ENCODE assay signal across 21 cellular contexts in the genomic region with DNA sequence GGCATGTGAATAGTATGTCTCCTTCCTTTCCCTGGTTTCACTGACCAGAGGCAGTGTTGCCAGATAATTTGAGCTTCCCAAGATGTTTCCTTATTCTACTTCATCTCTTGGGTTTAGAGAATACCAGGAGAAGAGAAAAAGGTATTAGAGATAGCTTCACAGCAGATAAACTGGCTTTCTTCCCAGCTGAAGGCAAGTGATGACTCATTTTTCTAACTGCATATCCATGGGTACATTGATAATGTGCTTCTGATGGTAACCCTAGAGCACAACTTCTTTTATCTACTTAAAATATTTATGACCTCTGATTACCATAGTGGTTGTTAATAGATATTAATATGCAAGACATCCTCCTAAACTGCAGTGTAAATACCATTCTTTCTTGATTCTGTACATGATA. TPM values are rescaled to one million over a fixed set of nuclear protein-coding genes. Genes with fewer than 3 reads are reported as not detected.
DNase-seq lines count a peak whose midpoint lies in the region; ATAC-seq and TF ChIP-seq lines count a peak whose summit lies in the region.
"Had no signal": no experiment of that assay in that cellular context is flagged by ENCODE, and none has a peak within 500 bp of the region (broad histone marks: within the 10 kb centered on the region; RNA-seq: fewer than 3 reads in every experiment).

No MANE protein-coding gene starts in this region.

- H3K14ac ChIP-seq in IMR-90 (replicated peaks; ENCODE audit: low read depth, low read length): no peak overlapping the region

- ATAC-seq in IMR-90 (ENCODE audit: low read depth): no peak
- ATAC-seq: activated naive CD8-positive, alpha-beta T cell treated with anti-CD3 and anti-CD28 coated beads, Interleukin-2, amount 50 U/mL, for 24 hours; heart left ventricle; WTC11 had no signal

- H3K4me3 ChIP-seq in A673 (ENCODE audit: low read depth, low read length, poor library complexity, severe bottlenecking) (no peak overlapping the region), IMR-90 (ENCODE audit: insufficient read depth, low read depth, low read length) (no peak overlapping the region), foreskin fibroblast (ENCODE audit: low read depth in 1 of 2, low read length in 2 of 2) (no peak overlapping the region), tibial artery (no peak overlapping the region)
- H3K4me3 ChIP-seq: heart left ventricle, right atrium auricular region had no signal

- no peak overlapping the region for H3K4me2 ChIP-seq in IMR-90 (ENCODE audit: low read depth, low read length)

- no peak overlapping the region for H2BK15ac ChIP-seq in IMR-90 (ENCODE audit: low read depth, low read length)

- H2AK5ac ChIP-seq in IMR-90 (ENCODE audit: low read depth, low read length): no peak overlapping the region

- H3K4me1 ChIP-seq in A673 (ENCODE audit: insufficient read depth, low read length, poor library complexity, severe bottlenecking) (no peaks in the 10 kb centered on the region), IMR-90 (ENCODE audit: control insufficient read depth, insufficient read depth, low read length) (no peaks in the 10 kb centered on the region), tibial artery (peaks cover 0 to 6% (median 0%) of the 10 kb centered on the region in 4 donors)

- intact Hi-C loops in A673 (cut with micrococcal nuclease; ENCODE audit: unreplicated experiment): no loop called here
- intact Hi-C loops in IMR-90 (cut with micrococcal nuclease): no loop called here
- intact Hi-C loops in tibial artery (cut with DNase I; ENCODE audit: low total_unique reads): no loop called here
- intact Hi-C loops in cardiac septum (cut with DNase I): no loop called here

- H3K27ac Mint-ChIP-seq in osteocyte (ENCODE audit: unreplicated experiment): no peak overlapping the region
- H3K27ac Mint-ChIP-seq: activated naive CD8-positive, alpha-beta T cell treated with anti-CD3 and anti-CD28 coated beads, Interleukin-2, amount 50 U/mL, for 24 hours; activated T-helper 1 cell treated with anti-CD3 and anti-CD28 coated beads, Interleukin-12 subunit alpha, Interleukin-12 subunit beta, Interleukin-2, Interleukin-4 antibody, amounts not matched to agents 30 ng/mL and 10 ng/mL and 1 ng/mL, durations not matched to agents 14 hours and 24 hours and 36 hours; WTC11 had no signal

- H3K36me3 ChIP-seq in A673 (ENCODE audit: insufficient read depth, low read length, poor library complexity, severe bottlenecking) (no peaks in the 10 kb centered on the region), IMR-90 (ENCODE audit: control insufficient read depth, insufficient read depth, low read length) (no peaks in the 10 kb centered on the region), tibial artery (no peaks in the 10 kb centered on the region)
- H3K36me3 ChIP-seq: heart left ventricle, neutrophil, right atrium auricular region had no signal

- H3K4me3 Mint-ChIP-seq in osteocyte (ENCODE audit: unreplicated experiment): no peak overlapping the region
- H3K4me3 Mint-ChIP-seq: activated naive CD8-positive, alpha-beta T cell treated with anti-CD3 and anti-CD28 coated beads, Interleukin-2, amount 50 U/mL, for 24 hours; activated T-helper 1 cell treated with anti-CD3 and anti-CD28 coated beads, Interleukin-12 subunit alpha, Interleukin-12 subunit beta, Interleukin-2, Interleukin-4 antibody, amounts not matched to agents 30 ng/mL and 10 ng/mL and 1 ng/mL, durations not matched to agents 14 hours and 24 hours and 36 hours; WTC11 had no signal

- H2BK120ac ChIP-seq in IMR-90 (ENCODE audit: low read depth, low read length): no peak overlapping the region

- H3K27ac ChIP-seq in A673 (ENCODE audit: low read depth, low read length, poor library complexity, severe bottlenecking) (no peak overlapping the region), IMR-90 (ENCODE audit: insufficient read depth, low read length) (no peak overlapping the region), tibial artery (no peak overlapping the region)
- H3K27ac ChIP-seq: epithelial cell of prostate, heart left ventricle, neutrophil, right atrium auricular region had no signal

- no peak overlapping the region for H2AK9ac ChIP-seq in IMR-90 (replicated peaks; ENCODE audit: low read depth, low read length, poor library complexity)

- no peak overlapping the region for H2BK5ac ChIP-seq in IMR-90 (ENCODE audit: low read depth, low read length, poor library complexity, severe bottlenecking)

- H3K27me3 ChIP-seq in A673 (replicated peaks; ENCODE audit: insufficient read depth, low read depth, low read length, poor library complexity) (no peaks in the 10 kb centered on the region), IMR-90 (ENCODE audit: control insufficient read depth, insufficient read depth, low read length) (no peaks in the 10 kb centered on the region; the same call in 1 of the 2 replicates), tibial artery (no peaks in the 10 kb centered on the region)
- H3K27me3 ChIP-seq: heart left ventricle, neutrophil, right atrium auricular region had no signal

- H3K9me1 ChIP-seq in IMR-90 (ENCODE audit: insufficient read depth, low read length): no peaks in the 10 kb centered on the region

- H3K36me3 Mint-ChIP-seq in osteocyte (ENCODE audit: unreplicated experiment): no peaks in the 10 kb centered on the region
- H3K36me3 Mint-ChIP-seq: WTC11 had no signal

- H3K4me1 Mint-ChIP-seq in osteocyte (ENCODE audit: unreplicated experiment): no peaks in the 10 kb centered on the region
- H3K4me1 Mint-ChIP-seq: activated naive CD8-positive, alpha-beta T cell treated with anti-CD3 and anti-CD28 coated beads, Interleukin-2, amount 50 U/mL, for 24 hours; WTC11 had no signal

- H3K4ac ChIP-seq in IMR-90 (ENCODE audit: low read depth, low read length): no peak overlapping the region

- H3K9me3 Mint-ChIP-seq in osteocyte (ENCODE audit: unreplicated experiment): no peaks in the 10 kb centered on the region
- H3K9me3 Mint-ChIP-seq: activated naive CD8-positive, alpha-beta T cell treated with anti-CD3 and anti-CD28 coated beads, Interleukin-2, amount 50 U/mL, for 24 hours; activated T-helper 1 cell treated with anti-CD3 and anti-CD28 coated beads, Interleukin-12 subunit alpha, Interleukin-12 subunit beta, Interleukin-2, Interleukin-4 antibody, amounts not matched to agents 30 ng/mL and 10 ng/mL and 1 ng/mL, durations not matched to agents 14 hours and 24 hours and 36 hours; WTC11 had no signal

- in situ Hi-C loops in IMR-90 (cut with MboI; ENCODE audit: low sequenced_read_pairs): no loop called here

- H2AFZ ChIP-seq in IMR-90 (replicated peaks; ENCODE audit: low read length, poor library complexity): no peak overlapping the region

- POLR2A ChIA-PET in A673 (lab: Charles Lee; ENCODE audit: low non-redundant PET): no interaction called here
- POLR2A ChIA-PET in IMR-90 (lab: Charles Lee; ENCODE audit: unreplicated experiment): no interaction called here

- H3K27me3 Mint-ChIP-seq in osteocyte (ENCODE audit: unreplicated experiment): no peaks in the 10 kb centered on the region

- DNase-seq in A673 (ENCODE audit: low spot score): peak; percentile 22
- peak; percentile 37 for DNase-seq in IMR-90
- peak; percentile 29 for DNase-seq in astrocyte of the hippocampus (ENCODE audit: low read depth, low spot score)
- DNase-seq in foreskin fibroblast: peak; percentile 38 to 76
- DNase-seq in tibial artery: no peak
- no peak for DNase-seq in mucosa of gallbladder (ENCODE audit: low spot score)
- no peak for DNase-seq in cardiac septum (ENCODE audit: low spot score)
- DNase-seq in osteocyte (ENCODE audit: extremely low spot score, unreplicated experiment): no peak
- DNase-seq: activated naive CD8-positive, alpha-beta T cell treated with anti-CD3 and anti-CD28 coated beads, Interleukin-2, amount 50 U/mL, for 24 hours; H7; heart left ventricle; kidney glomerular epithelial cell; midbrain; NCI-H1694 treated with DMSO at 0.1 percent for 48 hours; NCI-H510A treated with DMSO at 0.1 percent for 48 hours; substantia nigra had no signal

- BruUV-seq in A673 (replicated peaks; lab: Mats Ljungman, UMichigan) (no TSS peak), IMR-90 (replicated peaks; lab: Mats Ljungman, UMichigan) (no TSS peak)

- no peak overlapping the region for H3K56ac ChIP-seq in IMR-90 (ENCODE audit: extremely low read depth, insufficient read depth, low read length)

- no peaks in the 10 kb centered on the region for H4K20me1 ChIP-seq in IMR-90 (ENCODE audit: insufficient read depth, low read length)

- no peak for TF ChIP-seq POLR2A in IMR-90 (IDR thresholded peaks at IDR 0.05; ENCODE audit: low read depth, low read length)

- no peak for TF ChIP-seq RAD21 in IMR-90 (IDR thresholded peaks at IDR 0.05; ENCODE audit: low read length)

- no peak overlapping the region for H2BK20ac ChIP-seq in IMR-90 (ENCODE audit: low read depth, low read length)

- H3K79me1 ChIP-seq in IMR-90 (ENCODE audit: low read depth in 1 of 2, low read length in 2 of 2): no peaks in the 10 kb centered on the region

- dilution Hi-C loops in IMR-90 (cut with HindIII; ENCODE audit: low sequenced_read_pairs, unreplicated experiment): no loop called here

- H3K9ac ChIP-seq in IMR-90 (ENCODE audit: low read depth, low read length): no peak overlapping the region

- no peak overlapping the region for H4K8ac ChIP-seq in IMR-90 (ENCODE audit: low read depth in 2 of 2, low read length in 2 of 2)

- H3K9me3 ChIP-seq in A673 (ENCODE audit: low read depth, low read length, poor library complexity, severe bottlenecking) (no peaks in the 10 kb centered on the region), IMR-90 (ENCODE audit: control insufficient read depth, insufficient read depth, low read length) (no peaks in the 10 kb centered on the region), tibial artery (no peaks in the 10 kb centered on the region)
- H3K9me3 ChIP-seq: heart left ventricle, neutrophil, right atrium auricular region had no signal

- H4K91ac ChIP-seq in IMR-90 (ENCODE audit: insufficient read depth, low read depth, low read length): no peak overlapping the region

- H3K23ac ChIP-seq in IMR-90 (ENCODE audit: low read depth, low read length): no peak overlapping the region

- no peak overlapping the region for H4K5ac ChIP-seq in IMR-90 (ENCODE audit: low read depth, low read length)

- TF ChIP-seq CTCF in A673 (conservative IDR thresholded peaks at IDR 0.05; ENCODE audit: low read depth, low read length) (no peak), IMR-90 (conservative IDR thresholded peaks at IDR 0.05; ENCODE audit: low read depth, low read length) (no peak), foreskin fibroblast (IDR thresholded peaks at IDR 0.05; ENCODE audit: low read depth, low read length) (no peak), tibial artery (IDR thresholded peaks at IDR 0.05) (no peak), osteocyte (IDR thresholded peaks at IDR 0.05) (no peak)

- no peak overlapping the region for H3K18ac ChIP-seq in IMR-90 (ENCODE audit: low read depth, low read length)

- CTCF ChIA-PET in A673 (lab: Charles Lee) (no interaction called here), IMR-90 (lab: Yijun Ruan, JAX) (no interaction called here)

RNA-seq across cellular contexts. Expression of gene CMTM8, which starts 34.6 kb away (rescaled TPM):
- total RNA-seq in A673 (2021): 1.7 and 2.1 TPM in 2 replicates
- total RNA-seq in IMR-90 (2012; rRNA removed): not detected in 2 replicates
- 0.15 and 0.20 TPM in 2 replicates for polyA plus RNA-seq in IMR-90 (2012; rRNA removed)
- 0.23 TPM in 1 of 2 replicates, not detected in the other for polyA plus RNA-seq in IMR-90 (2012; cell fraction: cytosol; rRNA removed)
- polyA plus RNA-seq in IMR-90 (2012; cell fraction: nucleus; rRNA removed; ENCODE audit: low replicate concordance): 0.10 TPM in 1 of 2 replicates, not detected in the other
- total RNA-seq in mucosa of gallbladder: 6.0 TPM
- 5.5 TPM for total RNA-seq in cardiac septum
- total RNA-seq in osteocyte: 4.3 and 5.1 TPM in 2 replicates

Comparison
In these comparisons a context has a peak if more than half of its experiments do, and no peak if none do; other contexts are left out.
1. DNase-seq: peak in A673 (single experiment), IMR-90 (single experiment), astrocyte of the hippocampus (single experiment) and foreskin fibroblast (2 of 2); none in tibial artery (0 of 2), mucosa of gallbladder (single experiment), cardiac septum (single experiment) and osteocyte (single experiment).